Comparison of ENCODE assay signal across 13 cellular contexts in genomic region chr12:49809369-49810158, GRCh38. TPM values are rescaled to one million over a fixed set of nuclear protein-coding genes. Genes with fewer than 3 reads are reported as not detected.
DNase-seq lines count a peak whose midpoint lies in the region; ATAC-seq and TF ChIP-seq lines count a peak whose summit lies in the region.
"Had no signal": no experiment of that assay in that cellular context is flagged by ENCODE, and none has a peak within 500 bp of the region (broad histone marks: within the 10 kb centered on the region; RNA-seq: fewer than 3 reads in every experiment).

No MANE protein-coding gene starts in this region.

- no peak overlapping the region for H3K27ac ChIP-seq in DOHH2 (ENCODE audit: low read depth, low read length)
- H3K27ac ChIP-seq in adrenal gland: peak overlapping the region in 3 of 5 donors; percentile 24 to 69 (median 48)
- H3K27ac ChIP-seq in iPS-18a (ENCODE audit: low read length): peak overlapping the region; percentile 74
- H3K27ac ChIP-seq: foreskin keratinocyte had no signal

- DNase-seq in adrenal gland (no peak), sciatic nerve (ENCODE audit: low spot score) (peak; percentile 23), D341Med (ENCODE audit: low spot score) (no peak), NCI-H2196 (lab: John Stamatoyannopoulos, UW; ENCODE audit: unreplicated experiment) (no peak)
- no peak for DNase-seq in activated CD4-positive, alpha-beta T cell treated with anti-CD3 and anti-CD28 coated beads for 4 hours
- DNase-seq: activated naive CD4-positive, alpha-beta T cell treated with anti-CD3 and anti-CD28 coated beads, Interleukin-2, amount 10 ng/mL, durations not matched to agents 7 days and 5 days; foreskin keratinocyte; HFFc6; NCI-H526 treated with DMSO at 0.1 percent for 48 hours; T-helper 9 cell had no signal

- H3K4me2 ChIP-seq in DOHH2 (ENCODE audit: low read length): peak overlapping the region; percentile 21; the same call in 1 of the 2 replicates

- H3K9ac ChIP-seq in iPS-18a (ENCODE audit: low read length): peak overlapping the region; percentile 6

- WGBS in adrenal gland, 4 donors: 47 to 74% (median 60%) methylated on average over 4 to 7 of the region's 7 CpGs

- no peaks in the 10 kb centered on the region for H3K36me3 ChIP-seq in DOHH2 (ENCODE audit: control insufficient read depth, low read length)
- peaks cover 0 to 18% of the 10 kb centered on the region in 2 donors for H3K36me3 ChIP-seq in adrenal gland (replicated peaks in 1 of 2)
- H3K36me3 ChIP-seq in iPS-18a (ENCODE audit: control insufficient read depth, low read depth, low read length): peaks cover 7% of the 10 kb centered on the region

- H3K27me3 ChIP-seq in DOHH2 (ENCODE audit: control insufficient read depth, low read length): no peaks in the 10 kb centered on the region
- H3K27me3 ChIP-seq in adrenal gland: no peaks in the 10 kb centered on the region
- no peaks in the 10 kb centered on the region for H3K27me3 ChIP-seq in iPS-18a (ENCODE audit: control insufficient read depth, insufficient read depth, low read length)
- H3K27me3 ChIP-seq: foreskin keratinocyte had no signal

- no peak overlapping the region for H3K4me3 ChIP-seq in DOHH2 (ENCODE audit: low read length)
- no peak overlapping the region for H3K4me3 ChIP-seq in adrenal gland
- peak overlapping the region; percentile 4 for H3K4me3 ChIP-seq in iPS-18a (ENCODE audit: low read length)

- TF ChIP-seq CTCF in DOHH2 (IDR thresholded peaks at IDR 0.05; ENCODE audit: low read depth, low read length, poor library complexity, severe bottlenecking) (no peak), adrenal gland (IDR thresholded peaks at IDR 0.05) (no peak)

- no peaks in the 10 kb centered on the region for H3K9me3 ChIP-seq in DOHH2 (ENCODE audit: control insufficient read depth, insufficient read depth, low read length)
- H3K9me3 ChIP-seq in adrenal gland (replicated peaks in 1 of 3): no peaks in the 10 kb centered on the region
- no peaks in the 10 kb centered on the region for H3K9me3 ChIP-seq in iPS-18a (ENCODE audit: control insufficient read depth, low read depth, low read length)

- no peak for TF ChIP-seq POLR2A in adrenal gland (IDR thresholded peaks at IDR 0.05)

- ATAC-seq in sciatic nerve: peak; percentile 84
- no peak for ATAC-seq in HG03342 (IDR thresholded peaks at IDR 0.05; ENCODE audit: unreplicated experiment)
- ATAC-seq: foreskin keratinocyte had no signal

- no peaks in the 10 kb centered on the region for H4K20me1 ChIP-seq in DOHH2 (ENCODE audit: control insufficient read depth, insufficient read depth, low read depth, low read length)

- peaks cover 44% of the 10 kb centered on the region for H3K4me1 ChIP-seq in DOHH2 (ENCODE audit: control insufficient read depth, low read length)
- H3K4me1 ChIP-seq in adrenal gland (replicated peaks in 1 of 2): peaks cover 14 to 25% of the 10 kb centered on the region in 2 donors
- H3K4me1 ChIP-seq in iPS-18a (ENCODE audit: control insufficient read depth, low read depth, low read length): peaks cover 29% of the 10 kb centered on the region
- H3K4me1 ChIP-seq: foreskin keratinocyte had no signal

- 0 out of 2 replicates have a peak, but pooled peaks cover 3% of the 10 kb centered on the region for H3K79me2 ChIP-seq in DOHH2 (ENCODE audit: control insufficient read depth, low read length)

- no peaks in the 10 kb centered on the region for H3K9me2 ChIP-seq in DOHH2 (replicated peaks; ENCODE audit: control insufficient read depth, low read length)

- H3F3A ChIP-seq in DOHH2 (ENCODE audit: control insufficient read depth, insufficient read depth): peaks cover 3% of the 10 kb centered on the region; the same call in 1 of the 2 replicates

- intact Hi-C loops in adrenal gland (cut with DNase I): no loop called here
- intact Hi-C loops in sciatic nerve (cut with DNase I): no loop called here

RNA-seq across cellular contexts. Expression of gene NCKAP5L, which starts 18.6 kb away (rescaled TPM):
- total RNA-seq in adrenal gland: 10 to 100 TPM; 22.9 to 58.2 (median 40.7) TPM
- 100 to 1,000 TPM in 1 of 3 donors, 10 to 100 TPM in 1, 1 to 10 TPM in 1; 5.5 to 143 (median 38.2) TPM for polyA plus RNA-seq in adrenal gland
- total RNA-seq in sciatic nerve: 38.2 TPM

RNA-seq across cellular contexts. Expression of gene BCDIN3D, which starts 33.3 kb away (rescaled TPM):
- total RNA-seq in adrenal gland (1 to 10 TPM; 1.9 to 8.9 (median 4.8) TPM), sciatic nerve (3.9 TPM)
- 1 to 10 TPM; 2.4 to 8.1 (median 3.4) TPM for polyA plus RNA-seq in adrenal gland
